Comparison of ENCODE assay signal across 1 cellular context in the genomic region with DNA sequence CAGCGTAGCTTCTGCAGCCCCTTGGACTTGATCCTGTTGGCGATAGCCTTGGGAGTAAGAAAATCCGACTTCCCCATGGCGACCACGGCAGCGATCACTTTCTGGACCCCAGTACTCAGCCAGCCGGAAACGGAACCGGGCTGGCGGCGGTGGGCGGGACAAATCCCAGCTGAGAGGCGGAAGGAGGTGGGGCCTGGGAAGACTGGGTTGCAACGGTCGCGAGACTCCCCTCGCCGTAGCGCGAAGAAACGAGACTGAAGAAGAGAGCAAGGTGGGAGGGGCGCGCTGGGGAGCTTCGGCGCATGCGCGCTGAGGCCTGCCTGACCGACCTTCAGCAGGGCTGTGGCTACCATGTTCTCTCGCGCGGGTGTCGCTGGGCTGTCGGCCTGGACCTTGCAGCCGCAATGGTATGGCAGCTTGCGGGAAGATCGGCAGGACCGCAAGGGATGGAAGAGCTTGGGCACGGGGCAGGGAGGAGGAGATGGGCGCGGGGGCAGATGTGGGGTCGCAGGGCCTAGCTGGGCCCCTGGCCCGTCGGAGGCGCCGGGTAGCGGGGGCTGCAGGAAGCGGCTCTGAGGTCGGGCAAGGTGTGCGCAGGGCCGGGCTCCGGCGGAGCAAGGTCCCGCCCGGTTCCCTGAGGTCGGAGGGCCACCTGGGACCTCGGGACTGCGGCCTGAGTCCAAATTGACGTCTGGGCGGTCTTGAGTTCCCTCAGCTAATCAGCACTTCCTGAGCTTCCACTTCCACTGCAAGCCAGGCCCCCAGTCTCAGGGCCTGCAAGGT.
TF ChIP-seq lines count a peak whose summit lies in the region.

A gene (plus strand): TSS at position 321 of the 783 bp plus-strand sequence. CDS start 31 bp downstream, at position 352.
A gene with protein sequence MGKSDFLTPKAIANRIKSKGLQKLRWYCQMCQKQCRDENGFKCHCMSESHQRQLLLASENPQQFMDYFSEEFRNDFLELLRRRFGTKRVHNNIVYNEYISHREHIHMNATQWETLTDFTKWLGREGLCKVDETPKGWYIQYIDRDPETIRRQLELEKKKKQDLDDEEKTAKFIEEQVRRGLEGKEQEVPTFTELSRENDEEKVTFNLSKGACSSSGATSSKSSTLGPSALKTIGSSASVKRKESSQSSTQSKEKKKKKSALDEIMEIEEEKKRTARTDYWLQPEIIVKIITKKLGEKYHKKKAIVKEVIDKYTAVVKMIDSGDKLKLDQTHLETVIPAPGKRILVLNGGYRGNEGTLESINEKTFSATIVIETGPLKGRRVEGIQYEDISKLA (minus strand): TSS at position 137 of the 783 bp plus-strand sequence. CDS start 60 bp downstream, at position 77.

TF ChIP-seq in HepG2, 621 proteins besides CTCF, POLR2A, EP300 and RAD21 (continued from another document and continues in another):
- TF ChIP-seq TAF1 (CRISPR knock-in tag; IDR thresholded peaks at IDR 0.05) (peak; percentile 91), NFIC (IDR thresholded peaks at IDR 0.05; ENCODE audit: low read length) (no peak), MED8 (CRISPR knock-in tag; IDR thresholded peaks at IDR 0.05; ENCODE audit: insufficient replicate concordance) (peak; percentile 55), ZNF619 (CRISPR knock-in tag; IDR thresholded peaks at IDR 0.05) (peak; percentile 84; the same call in 1 of the 2 replicates), ZNF547 (CRISPR knock-in tag; IDR thresholded peaks at IDR 0.05) (peak; percentile 85), ZKSCAN5 (CRISPR knock-in tag; IDR thresholded peaks at IDR 0.05) (no peak), MBD4 (IDR thresholded peaks at IDR 0.05; ENCODE audit: borderline replicate concordance, low read length) (no peak), MLLT10 (CRISPR knock-in tag; IDR thresholded peaks at IDR 0.05) (no peak), MAFK (conservative IDR thresholded peaks at IDR 0.05 in 1 of 2, IDR thresholded peaks at IDR 0.05 in 1 of 2; ENCODE audit: low read length in 2 of 2) (no peak), XBP1 (CRISPR knock-in tag; IDR thresholded peaks at IDR 0.05) (no peak), CREB1 (IDR thresholded peaks at IDR 0.05) (no peak), CREB1 (CRISPR knock-in tag; IDR thresholded peaks at IDR 0.05) (no peak), RFX5 (IDR thresholded peaks at IDR 0.05; ENCODE audit: low read depth, low read length) (no peak), IRX3 (CRISPR knock-in tag; IDR thresholded peaks at IDR 0.05; ENCODE audit: borderline replicate concordance, low read depth) (no peak), ZNF24 (IDR thresholded peaks at IDR 0.05) (no peak), ZNF891 (CRISPR knock-in tag; IDR thresholded peaks at IDR 0.05) (no peak; the same call in 1 of the 2 replicates), U2AF2 (IDR thresholded peaks at IDR 0.05; ENCODE audit: low read depth, low read length) (no peak), BHLHE40 (IDR thresholded peaks at IDR 0.05; ENCODE audit: low read length) (no peak), MAF1 (CRISPR knock-in tag; IDR thresholded peaks at IDR 0.05; ENCODE audit: borderline replicate concordance) (no peak), ZBTB20 (CRISPR knock-in tag; IDR thresholded peaks at IDR 0.05; ENCODE audit: borderline replicate concordance, low read depth) (peak; percentile 57; the same call in 1 of the 2 replicates), MAFG (CRISPR knock-in tag; IDR thresholded peaks at IDR 0.05) (no peak), ZNF34 (CRISPR knock-in tag; IDR thresholded peaks at IDR 0.05; ENCODE audit: borderline replicate concordance) (no peak), KDM1A (CRISPR knock-in tag; IDR thresholded peaks at IDR 0.05) (no peak), ZNF264 (CRISPR knock-in tag; IDR thresholded peaks at IDR 0.05) (no peak), SCMH1 (CRISPR knock-in tag; IDR thresholded peaks at IDR 0.05; ENCODE audit: borderline replicate concordance) (no peak), ZNF460 (CRISPR knock-in tag; IDR thresholded peaks at IDR 0.05; ENCODE audit: borderline replicate concordance) (no peak), CENPX (CRISPR knock-in tag; IDR thresholded peaks at IDR 0.05) (no peak), ZNF205 (CRISPR knock-in tag; IDR thresholded peaks at IDR 0.05) (no peak)
- TF ChIP-seq, protein P1, sequence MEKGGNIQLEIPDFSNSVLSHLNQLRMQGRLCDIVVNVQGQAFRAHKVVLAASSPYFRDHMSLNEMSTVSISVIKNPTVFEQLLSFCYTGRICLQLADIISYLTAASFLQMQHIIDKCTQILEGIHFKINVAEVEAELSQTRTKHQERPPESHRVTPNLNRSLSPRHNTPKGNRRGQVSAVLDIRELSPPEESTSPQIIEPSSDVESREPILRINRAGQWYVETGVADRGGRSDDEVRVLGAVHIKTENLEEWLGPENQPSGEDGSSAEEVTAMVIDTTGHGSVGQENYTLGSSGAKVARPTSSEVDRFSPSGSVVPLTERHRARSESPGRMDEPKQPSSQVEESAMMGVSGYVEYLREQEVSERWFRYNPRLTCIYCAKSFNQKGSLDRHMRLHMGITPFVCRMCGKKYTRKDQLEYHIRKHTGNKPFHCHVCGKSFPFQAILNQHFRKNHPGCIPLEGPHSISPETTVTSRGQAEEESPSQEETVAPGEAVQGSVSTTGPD (CRISPR knock-in tag; IDR thresholded peaks at IDR 0.05): no peak
- TF ChIP-seq, protein P2, sequence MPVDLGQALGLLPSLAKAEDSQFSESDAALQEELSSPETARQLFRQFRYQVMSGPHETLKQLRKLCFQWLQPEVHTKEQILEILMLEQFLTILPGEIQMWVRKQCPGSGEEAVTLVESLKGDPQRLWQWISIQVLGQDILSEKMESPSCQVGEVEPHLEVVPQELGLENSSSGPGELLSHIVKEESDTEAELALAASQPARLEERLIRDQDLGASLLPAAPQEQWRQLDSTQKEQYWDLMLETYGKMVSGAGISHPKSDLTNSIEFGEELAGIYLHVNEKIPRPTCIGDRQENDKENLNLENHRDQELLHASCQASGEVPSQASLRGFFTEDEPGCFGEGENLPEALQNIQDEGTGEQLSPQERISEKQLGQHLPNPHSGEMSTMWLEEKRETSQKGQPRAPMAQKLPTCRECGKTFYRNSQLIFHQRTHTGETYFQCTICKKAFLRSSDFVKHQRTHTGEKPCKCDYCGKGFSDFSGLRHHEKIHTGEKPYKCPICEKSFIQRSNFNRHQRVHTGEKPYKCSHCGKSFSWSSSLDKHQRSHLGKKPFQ (CRISPR knock-in tag; IDR thresholded peaks at IDR 0.05; ENCODE audit: insufficient replicate concordance): no peak
- TF ChIP-seq, protein P3, sequence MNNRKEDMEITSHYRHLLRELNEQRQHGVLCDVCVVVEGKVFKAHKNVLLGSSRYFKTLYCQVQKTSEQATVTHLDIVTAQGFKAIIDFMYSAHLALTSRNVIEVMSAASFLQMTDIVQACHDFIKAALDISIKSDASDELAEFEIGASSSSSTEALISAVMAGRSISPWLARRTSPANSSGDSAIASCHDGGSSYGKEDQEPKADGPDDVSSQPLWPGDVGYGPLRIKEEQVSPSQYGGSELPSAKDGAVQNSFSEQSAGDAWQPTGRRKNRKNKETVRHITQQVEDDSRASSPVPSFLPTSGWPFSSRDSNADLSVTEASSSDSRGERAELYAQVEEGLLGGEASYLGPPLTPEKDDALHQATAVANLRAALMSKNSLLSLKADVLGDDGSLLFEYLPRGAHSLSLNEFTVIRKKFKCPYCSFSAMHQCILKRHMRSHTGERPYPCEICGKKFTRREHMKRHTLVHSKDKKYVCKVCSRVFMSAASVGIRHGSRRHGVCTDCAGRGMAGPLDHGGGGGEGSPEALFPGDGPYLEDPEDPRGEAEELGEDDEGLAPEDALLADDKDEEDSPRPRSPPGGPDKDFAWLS (CRISPR knock-in tag; IDR thresholded peaks at IDR 0.05; ENCODE audit: borderline replicate concordance): no peak
- TF ChIP-seq, protein P4, sequence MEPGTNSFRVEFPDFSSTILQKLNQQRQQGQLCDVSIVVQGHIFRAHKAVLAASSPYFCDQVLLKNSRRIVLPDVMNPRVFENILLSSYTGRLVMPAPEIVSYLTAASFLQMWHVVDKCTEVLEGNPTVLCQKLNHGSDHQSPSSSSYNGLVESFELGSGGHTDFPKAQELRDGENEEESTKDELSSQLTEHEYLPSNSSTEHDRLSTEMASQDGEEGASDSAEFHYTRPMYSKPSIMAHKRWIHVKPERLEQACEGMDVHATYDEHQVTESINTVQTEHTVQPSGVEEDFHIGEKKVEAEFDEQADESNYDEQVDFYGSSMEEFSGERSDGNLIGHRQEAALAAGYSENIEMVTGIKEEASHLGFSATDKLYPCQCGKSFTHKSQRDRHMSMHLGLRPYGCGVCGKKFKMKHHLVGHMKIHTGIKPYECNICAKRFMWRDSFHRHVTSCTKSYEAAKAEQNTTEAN (CRISPR knock-in tag; conservative IDR thresholded peaks at IDR 0.05): no peak; the same call in 1 of the 2 replicates
- TF ChIP-seq, protein P5, sequence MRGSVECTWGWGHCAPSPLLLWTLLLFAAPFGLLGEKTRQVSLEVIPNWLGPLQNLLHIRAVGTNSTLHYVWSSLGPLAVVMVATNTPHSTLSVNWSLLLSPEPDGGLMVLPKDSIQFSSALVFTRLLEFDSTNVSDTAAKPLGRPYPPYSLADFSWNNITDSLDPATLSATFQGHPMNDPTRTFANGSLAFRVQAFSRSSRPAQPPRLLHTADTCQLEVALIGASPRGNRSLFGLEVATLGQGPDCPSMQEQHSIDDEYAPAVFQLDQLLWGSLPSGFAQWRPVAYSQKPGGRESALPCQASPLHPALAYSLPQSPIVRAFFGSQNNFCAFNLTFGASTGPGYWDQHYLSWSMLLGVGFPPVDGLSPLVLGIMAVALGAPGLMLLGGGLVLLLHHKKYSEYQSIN (CRISPR knock-in tag; IDR thresholded peaks at IDR 0.05; ENCODE audit: borderline replicate concordance): 0 out of 2 replicates have a peak, but pooled peaks have one; percentile 70
- TF ChIP-seq, protein P6, sequence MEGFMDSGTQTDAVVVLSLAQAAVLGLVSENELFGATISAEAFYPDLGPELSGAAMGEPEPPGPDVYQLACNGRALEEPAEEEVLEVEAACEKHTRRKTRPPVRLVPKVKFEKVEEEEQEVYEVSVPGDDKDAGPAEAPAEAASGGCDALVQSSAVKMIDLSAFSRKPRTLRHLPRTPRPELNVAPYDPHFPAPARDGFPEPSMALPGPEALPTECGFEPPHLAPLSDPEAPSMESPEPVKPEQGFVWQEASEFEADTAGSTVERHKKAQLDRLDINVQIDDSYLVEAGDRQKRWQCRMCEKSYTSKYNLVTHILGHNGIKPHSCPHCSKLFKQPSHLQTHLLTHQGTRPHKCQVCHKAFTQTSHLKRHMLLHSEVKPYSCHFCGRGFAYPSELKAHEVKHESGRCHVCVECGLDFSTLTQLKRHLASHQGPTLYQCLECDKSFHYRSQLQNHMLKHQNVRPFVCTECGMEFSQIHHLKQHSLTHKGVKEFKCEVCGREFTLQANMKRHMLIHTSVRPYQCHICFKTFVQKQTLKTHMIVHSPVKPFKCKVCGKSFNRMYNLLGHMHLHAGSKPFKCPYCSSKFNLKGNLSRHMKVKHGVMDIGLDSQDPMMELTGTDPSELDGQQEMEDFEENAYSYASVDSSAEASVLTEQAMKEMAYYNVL (CRISPR knock-in tag; IDR thresholded peaks at IDR 0.05; ENCODE audit: borderline replicate concordance): peak; percentile 39; the same call in 1 of the 2 replicates
- TF ChIP-seq, protein P7, sequence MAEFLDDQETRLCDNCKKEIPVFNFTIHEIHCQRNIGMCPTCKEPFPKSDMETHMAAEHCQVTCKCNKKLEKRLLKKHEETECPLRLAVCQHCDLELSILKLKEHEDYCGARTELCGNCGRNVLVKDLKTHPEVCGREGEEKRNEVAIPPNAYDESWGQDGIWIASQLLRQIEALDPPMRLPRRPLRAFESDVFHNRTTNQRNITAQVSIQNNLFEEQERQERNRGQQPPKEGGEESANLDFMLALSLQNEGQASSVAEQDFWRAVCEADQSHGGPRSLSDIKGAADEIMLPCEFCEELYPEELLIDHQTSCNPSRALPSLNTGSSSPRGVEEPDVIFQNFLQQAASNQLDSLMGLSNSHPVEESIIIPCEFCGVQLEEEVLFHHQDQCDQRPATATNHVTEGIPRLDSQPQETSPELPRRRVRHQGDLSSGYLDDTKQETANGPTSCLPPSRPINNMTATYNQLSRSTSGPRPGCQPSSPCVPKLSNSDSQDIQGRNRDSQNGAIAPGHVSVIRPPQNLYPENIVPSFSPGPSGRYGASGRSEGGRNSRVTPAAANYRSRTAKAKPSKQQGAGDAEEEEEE (CRISPR knock-in tag; IDR thresholded peaks at IDR 0.05; ENCODE audit: borderline replicate concordance): no peak
- TF ChIP-seq, protein P8, sequence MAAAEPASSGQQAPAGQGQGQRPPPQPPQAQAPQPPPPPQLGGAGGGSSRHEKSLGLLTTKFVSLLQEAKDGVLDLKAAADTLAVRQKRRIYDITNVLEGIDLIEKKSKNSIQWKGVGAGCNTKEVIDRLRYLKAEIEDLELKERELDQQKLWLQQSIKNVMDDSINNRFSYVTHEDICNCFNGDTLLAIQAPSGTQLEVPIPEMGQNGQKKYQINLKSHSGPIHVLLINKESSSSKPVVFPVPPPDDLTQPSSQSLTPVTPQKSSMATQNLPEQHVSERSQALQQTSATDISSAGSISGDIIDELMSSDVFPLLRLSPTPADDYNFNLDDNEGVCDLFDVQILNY (CRISPR knock-in tag; conservative IDR thresholded peaks at IDR 0.05): no peak
- TF ChIP-seq, protein P9, sequence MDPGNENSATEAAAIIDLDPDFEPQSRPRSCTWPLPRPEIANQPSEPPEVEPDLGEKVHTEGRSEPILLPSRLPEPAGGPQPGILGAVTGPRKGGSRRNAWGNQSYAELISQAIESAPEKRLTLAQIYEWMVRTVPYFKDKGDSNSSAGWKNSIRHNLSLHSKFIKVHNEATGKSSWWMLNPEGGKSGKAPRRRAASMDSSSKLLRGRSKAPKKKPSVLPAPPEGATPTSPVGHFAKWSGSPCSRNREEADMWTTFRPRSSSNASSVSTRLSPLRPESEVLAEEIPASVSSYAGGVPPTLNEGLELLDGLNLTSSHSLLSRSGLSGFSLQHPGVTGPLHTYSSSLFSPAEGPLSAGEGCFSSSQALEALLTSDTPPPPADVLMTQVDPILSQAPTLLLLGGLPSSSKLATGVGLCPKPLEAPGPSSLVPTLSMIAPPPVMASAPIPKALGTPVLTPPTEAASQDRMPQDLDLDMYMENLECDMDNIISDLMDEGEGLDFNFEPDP (CRISPR knock-in tag; conservative IDR thresholded peaks at IDR 0.05): no peak
- TF ChIP-seq, protein P10, sequence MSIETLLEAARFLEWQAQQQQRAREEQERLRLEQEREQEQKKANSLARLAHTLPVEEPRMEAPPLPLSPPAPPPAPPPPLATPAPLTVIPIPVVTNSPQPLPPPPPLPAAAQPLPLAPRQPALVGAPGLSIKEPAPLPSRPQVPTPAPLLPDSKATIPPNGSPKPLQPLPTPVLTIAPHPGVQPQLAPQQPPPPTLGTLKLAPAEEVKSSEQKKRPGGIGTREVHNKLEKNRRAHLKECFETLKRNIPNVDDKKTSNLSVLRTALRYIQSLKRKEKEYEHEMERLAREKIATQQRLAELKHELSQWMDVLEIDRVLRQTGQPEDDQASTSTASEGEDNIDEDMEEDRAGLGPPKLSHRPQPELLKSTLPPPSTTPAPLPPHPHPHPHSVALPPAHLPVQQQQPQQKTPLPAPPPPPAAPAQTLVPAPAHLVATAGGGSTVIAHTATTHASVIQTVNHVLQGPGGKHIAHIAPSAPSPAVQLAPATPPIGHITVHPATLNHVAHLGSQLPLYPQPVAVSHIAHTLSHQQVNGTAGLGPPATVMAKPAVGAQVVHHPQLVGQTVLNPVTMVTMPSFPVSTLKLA (IDR thresholded peaks at IDR 0.05): 0 out of 2 replicates have a peak, but pooled peaks have one; percentile 15
- TF ChIP-seq, protein P11, sequence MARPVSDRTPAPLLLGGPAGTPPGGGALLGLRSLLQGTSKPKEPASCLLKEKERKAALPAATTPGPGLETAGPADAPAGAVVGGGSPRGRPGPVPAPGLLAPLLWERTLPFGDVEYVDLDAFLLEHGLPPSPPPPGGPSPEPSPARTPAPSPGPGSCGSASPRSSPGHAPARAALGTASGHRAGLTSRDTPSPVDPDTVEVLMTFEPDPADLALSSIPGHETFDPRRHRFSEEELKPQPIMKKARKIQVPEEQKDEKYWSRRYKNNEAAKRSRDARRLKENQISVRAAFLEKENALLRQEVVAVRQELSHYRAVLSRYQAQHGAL (CRISPR knock-in tag; IDR thresholded peaks at IDR 0.05; ENCODE audit: not compliant biosample characterization): no peak
